27 cellular contexts compared by ENCODE assay signal in the genomic region with DNA sequence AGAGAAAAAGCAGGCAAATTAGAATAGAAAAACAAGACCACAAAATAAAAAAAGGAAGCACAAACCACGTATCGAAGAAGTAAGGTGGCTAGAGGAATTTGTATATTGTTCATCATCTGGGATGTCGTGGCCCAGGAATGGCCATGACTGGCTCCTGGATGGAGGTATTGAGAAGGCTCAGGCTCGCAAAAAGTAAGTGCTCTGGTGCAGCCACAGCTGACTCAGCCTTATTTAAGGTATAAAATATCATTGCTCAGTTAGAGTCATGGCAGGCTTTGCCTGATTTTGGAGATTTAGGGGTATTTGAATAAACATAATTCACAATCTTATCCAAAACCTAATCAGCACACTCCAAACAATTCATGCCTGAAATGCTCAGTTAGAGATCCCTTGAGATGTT.
"Had no signal": no experiment of that assay in that cellular context is flagged by ENCODE, and none has a peak within 500 bp of the region (broad histone marks: within the 10 kb centered on the region; RNA-seq: fewer than 3 reads in every experiment).

No MANE protein-coding gene starts in this region.

- H3K9me3 Mint-ChIP-seq: memory B cell; stimulated activated effector memory CD8-positive, alpha-beta T cell treated with anti-CD3 and anti-CD28 coated beads, Interleukin-12 subunit alpha, Interleukin-12 subunit beta, amount 100 ng/mL, for 72 hours; stimulated activated naive CD8-positive, alpha-beta T cell treated with anti-CD3 and anti-CD28 coated beads, Interleukin-15, Interleukin-2, amounts not matched to agents 100 ng/mL and 50 ng/mL, for 24 hours had no signal

- H3K9me3 ChIP-seq: left ventricle myocardium inferior, neutrophil, right atrium auricular region, suprapubic skin, thoracic aorta, tibial artery, upper lobe of right lung had no signal

- H3K4me2 ChIP-seq: hepatocyte, neural progenitor cell had no signal

- H3K27me3 ChIP-seq: hepatocyte, neural progenitor cell, neutrophil, right atrium auricular region, suprapubic skin, tibial artery, upper lobe of right lung had no signal

- ATAC-seq: natural killer cell; sciatic nerve; stimulated activated effector memory CD8-positive, alpha-beta T cell treated with anti-CD3 and anti-CD28 coated beads, Interleukin-12 subunit alpha, Interleukin-12 subunit beta, amount 100 ng/mL, for 72 hours; upper lobe of right lung had no signal

- H3K79me2 ChIP-seq: hepatocyte, parathyroid adenoma had no signal

- H3K27ac ChIP-seq: hepatocyte, left ventricle myocardium inferior, neural progenitor cell, neutrophil, parathyroid adenoma, right atrium auricular region, skin epidermis, suprapubic skin, thoracic aorta, tibial artery, upper lobe of right lung had no signal

- H2AFZ ChIP-seq: hepatocyte, neural progenitor cell, parathyroid adenoma had no signal

- FAIRE-seq: urothelium cell line had no signal

- H3K4me1 Mint-ChIP-seq: memory B cell; naive B cell; natural killer cell; nephron progenitor cell; neural progenitor cell; stimulated activated effector memory CD8-positive, alpha-beta T cell treated with anti-CD3 and anti-CD28 coated beads, Interleukin-12 subunit alpha, Interleukin-12 subunit beta, amount 100 ng/mL, for 72 hours had no signal

- H3K27ac Mint-ChIP-seq: memory B cell; naive B cell; natural killer cell; nephron progenitor cell; neural progenitor cell; stimulated activated effector memory CD8-positive, alpha-beta T cell treated with anti-CD3 and anti-CD28 coated beads, Interleukin-12 subunit alpha, Interleukin-12 subunit beta, amount 100 ng/mL, for 72 hours; stimulated activated naive CD8-positive, alpha-beta T cell treated with anti-CD3 and anti-CD28 coated beads, Interleukin-15, Interleukin-2, amounts not matched to agents 100 ng/mL and 50 ng/mL, for 24 hours had no signal

- H3K36me3 Mint-ChIP-seq: memory B cell; naive B cell; natural killer cell; neural progenitor cell; stimulated activated effector memory CD8-positive, alpha-beta T cell treated with anti-CD3 and anti-CD28 coated beads, Interleukin-12 subunit alpha, Interleukin-12 subunit beta, amount 100 ng/mL, for 72 hours had no signal

- H3K36me3 ChIP-seq: left ventricle myocardium inferior, neural progenitor cell, neutrophil, right atrium auricular region, suprapubic skin, thoracic aorta, tibial artery, upper lobe of right lung had no signal

- H3K4me3 ChIP-seq: hepatocyte, left ventricle myocardium inferior, lung, neural progenitor cell, right atrium auricular region, skin epidermis, suprapubic skin, thoracic aorta, tibial artery, upper lobe of right lung had no signal

- DNase-seq: islet precursor cell; left ventricle myocardium inferior; naive B cell; natural killer cell; nephron progenitor cell; occipital lobe; stimulated activated CD4-positive, alpha-beta T cell treated with anti-CD3 and anti-CD28 coated beads, Interleukin-12 subunit alpha, Interleukin-12 subunit beta, amount 100 ng/mL, for 4 hours; stimulated activated CD4-positive, alpha-beta T cell treated with anti-CD3 and anti-CD28 coated beads, Interleukin-15, amount 100 ng/mL, for 24 hours; stimulated activated CD4-positive, alpha-beta T cell treated with anti-CD3 and anti-CD28 coated beads, Interleukin-4, amount 100 ng/mL, for 24 hours; stimulated activated naive CD4-positive, alpha-beta T cell; tibial artery; trophoblast cell; upper lobe of right lung had no signal

- H3K9ac ChIP-seq: neural progenitor cell, parathyroid adenoma had no signal

- H3K4me3 Mint-ChIP-seq: memory B cell; naive B cell; natural killer cell; nephron progenitor cell; neural progenitor cell; stimulated activated effector memory CD8-positive, alpha-beta T cell treated with anti-CD3 and anti-CD28 coated beads, Interleukin-12 subunit alpha, Interleukin-12 subunit beta, amount 100 ng/mL, for 72 hours; stimulated activated naive CD8-positive, alpha-beta T cell treated with anti-CD3 and anti-CD28 coated beads, Interleukin-15, Interleukin-2, amounts not matched to agents 100 ng/mL and 50 ng/mL, for 24 hours had no signal

- H3K4me1 ChIP-seq: left ventricle myocardium inferior, neural progenitor cell, parathyroid adenoma, right atrium auricular region, suprapubic skin, tibial artery, upper lobe of right lung had no signal
